7 cellular contexts compared by ENCODE assay signal in genomic region chr1:6127587-6128163, GRCh38.
DNase-seq lines count a peak whose midpoint lies in the region; TF ChIP-seq lines count a peak whose summit lies in the region.

No MANE protein-coding gene starts in this region.

- TF ChIP-seq CTCF in HL-60 (IDR thresholded peaks at IDR 0.05; ENCODE audit: insufficient read depth, low read length): no peak

- no peaks in the 10 kb centered on the region for H3K27me3 ChIP-seq in HL-60 (ENCODE audit: insufficient read depth, poor library complexity, severe bottlenecking)

- H3K27ac ChIP-seq in HL-60 (replicated peaks): no peak overlapping the region

- DNase-seq in HL-60 (ENCODE audit: low read depth in 1 of 2, low spot score in 1 of 2) (peak; percentile 32 to 43), T follicular helper cell (ENCODE audit: low read depth) (peak; percentile 76), hypothalamus (lab: John Stamatoyannopoulos, UW) (peak in 26 of 51 donors; percentile 3 to 67 (median 32)), inferior parietal cortex (ENCODE audit: extremely low spot score) (no peak), NCI-H524 treated with DMSO at 0.1 percent for 48 hours (lab: John Stamatoyannopoulos, UW) (no peak)
- DNase-seq in activated naive CD8-positive, alpha-beta T cell treated with anti-CD3 and anti-CD28 coated beads, Interleukin-2, amount 50 U/mL, for 16 hours (ENCODE audit: low read depth, low spot score): peak; percentile 14
- DNase-seq in stimulated activated CD4-positive, alpha-beta T cell treated with anti-CD3 and anti-CD28 coated beads, Interleukin-12 subunit alpha, Interleukin-12 subunit beta, amount 100 ng/mL, for 48 hours (ENCODE audit: low read depth in 2 of 3, low spot score in 1 of 3): peak; percentile 65 to 68 (median 66)

- H3K4me3 ChIP-seq in HL-60 (replicated peaks; ENCODE audit: insufficient read depth, low read length): no peak overlapping the region

Comparison
In these comparisons a context has a peak if more than half of its experiments do, and no peak if none do; other contexts are left out.
1. DNase-seq: peak in HL-60 (2 of 2), T follicular helper cell (single experiment), activated naive CD8-positive, alpha-beta T cell treated with anti-CD3 and anti-CD28 coated beads, Interleukin-2, amount 50 U/mL, for 16 hours (single experiment), hypothalamus (26 of 51) and stimulated activated CD4-positive, alpha-beta T cell treated with anti-CD3 and anti-CD28 coated beads, Interleukin-12 subunit alpha, Interleukin-12 subunit beta, amount 100 ng/mL, for 48 hours (3 of 3); none in inferior parietal cortex (single experiment) and NCI-H524 treated with DMSO at 0.1 percent for 48 hours (single experiment).